In genomic region chr2:113583541-113584225, GRCh38 we compare ENCODE assay signal across 8 cellular contexts. TPM values are rescaled to one million over a fixed set of nuclear protein-coding genes. Genes with fewer than 3 reads are reported as not detected.
DNase-seq lines count a peak whose midpoint lies in the region; ATAC-seq, FAIRE-seq and TF ChIP-seq lines count a peak whose summit lies in the region.
"Not testable (repeated sequence)": the region's sequence is repeated elsewhere in the genome, so short reads cannot be mapped to it uniquely, and the experiment has no call there.

No MANE protein-coding gene starts in this region.

- H3K36me3 Mint-ChIP-seq in memory B cell: not testable (repeated sequence)

- not testable (repeated sequence) for H3K36me3 ChIP-seq in KOPT-K1 (ENCODE audit: insufficient read depth, low read length); small intestine (ENCODE audit: control insufficient read depth in 2 of 2, insufficient read depth in 2 of 2, low read length in 2 of 2); thoracic aorta

- peak overlapping the region; percentile 96 for H3K4me3 Mint-ChIP-seq in memory B cell

- not testable (repeated sequence) for TF ChIP-seq CTCF in thoracic aorta (IDR thresholded peaks at IDR 0.05)

- H3K4me3 ChIP-seq in small intestine (ENCODE audit: low read depth in 1 of 2, low read length in 2 of 2): peak overlapping the region; percentile 68 to 76
- H3K4me3 ChIP-seq in thoracic aorta: peak overlapping the region; percentile 75

- H3K27me3 Mint-ChIP-seq in memory B cell: not testable (repeated sequence)

- WGBS in small intestine, 3 donors: 1 to 2% (median 2%) methylated on average over 39 to 59 of the region's 62 CpGs

- H3K4me1 ChIP-seq in small intestine (ENCODE audit: control insufficient read depth in 2 of 2, insufficient read depth in 1 of 2, low read depth in 1 of 2, low read length in 1 of 2): not testable (repeated sequence)
- peaks cover 7 to 19% of the 10 kb centered on the region in 2 donors for H3K4me1 ChIP-seq in thoracic aorta (ENCODE audit: control insufficient read depth in 1 of 2, low read depth in 2 of 2)

- not testable (repeated sequence) for H3K9me3 Mint-ChIP-seq in memory B cell

- H3K9me3 ChIP-seq in KOPT-K1 (ENCODE audit: insufficient read depth, low read length, poor library complexity, severe bottlenecking); small intestine (ENCODE audit: control insufficient read depth, low read depth); thoracic aorta: not testable (repeated sequence)

- H3K27ac Mint-ChIP-seq in memory B cell: peak overlapping the region; percentile 90

- ATAC-seq in memory B cell (ENCODE audit: low read depth): peak; percentile 54
- not testable (repeated sequence) for ATAC-seq in thoracic aorta (ENCODE audit: insufficient number of reproducible peaks, low FRiP score, low read depth)

- H3K27ac ChIP-seq in KOPT-K1 (ENCODE audit: low read depth, low read length, poor library complexity, severe bottlenecking) (peak overlapping the region; percentile 63), angular gyrus (ENCODE audit: low read depth, low read length) (peak overlapping the region; percentile 91), small intestine (ENCODE audit: low read depth in 1 of 2, low read length in 1 of 2) (peak overlapping the region; percentile 48 to 64), thoracic aorta (peak overlapping the region; percentile 32 to 47)

- not testable (repeated sequence) for H3K27me3 ChIP-seq in small intestine (ENCODE audit: control insufficient read depth in 2 of 2, insufficient read depth in 2 of 2, low read length in 2 of 2); thoracic aorta (replicated peaks; ENCODE audit: insufficient read depth)

- FAIRE-seq in small intestine (lab: Jason Lieb, UNC): not testable (repeated sequence)

- DNase-seq in ELR (ENCODE audit: low read depth) (peak; percentile 83), fibroblast of the conjunctiva (ENCODE audit: low read depth) (peak; percentile 29), memory B cell (ENCODE audit: low spot score in 2 of 2) (peak; percentile 75 to 82), small intestine (peak; percentile 67), thoracic aorta (ENCODE audit: low spot score) (peak; percentile 27)
- DNase-seq in activated CD4-positive, alpha-beta T cell treated with anti-CD3 and anti-CD28 coated beads for 24 hours (ENCODE audit: low read depth in 2 of 2): peak; percentile 67 to 70

- H3K4me1 Mint-ChIP-seq in memory B cell: peaks cover 12% of the 10 kb centered on the region

RNA-seq across cellular contexts. Expression of gene RABL2A, which starts 43.4 kb away (rescaled TPM):
- 10 to 100 TPM in 1 of 3 donors, 1 to 10 TPM in 2; 3.5 to 10.1 (median 6.5) TPM for polyA plus RNA-seq in small intestine
- 10 to 100 TPM; 13.5 to 21.5 TPM for total RNA-seq in thoracic aorta

Comparison
In these comparisons a context has a peak if more than half of its experiments do, and no peak if none do; other contexts are left out.
1. DNase-seq: peak in every context shown above with its lines; median percentile 83 in ELR; 78 in memory B cell; 68 in activated CD4-positive, alpha-beta T cell treated with anti-CD3 and anti-CD28 coated beads for 24 hours; 67 in small intestine; 29 in fibroblast of the conjunctiva; 27 in thoracic aorta.
2. H3K27ac ChIP-seq: peak in every context shown above with its lines; median percentile 91 in angular gyrus; 63 in KOPT-K1; 56 in small intestine; 40 in thoracic aorta.